ENCODE assay signal across 8 cellular contexts in the genomic region with DNA sequence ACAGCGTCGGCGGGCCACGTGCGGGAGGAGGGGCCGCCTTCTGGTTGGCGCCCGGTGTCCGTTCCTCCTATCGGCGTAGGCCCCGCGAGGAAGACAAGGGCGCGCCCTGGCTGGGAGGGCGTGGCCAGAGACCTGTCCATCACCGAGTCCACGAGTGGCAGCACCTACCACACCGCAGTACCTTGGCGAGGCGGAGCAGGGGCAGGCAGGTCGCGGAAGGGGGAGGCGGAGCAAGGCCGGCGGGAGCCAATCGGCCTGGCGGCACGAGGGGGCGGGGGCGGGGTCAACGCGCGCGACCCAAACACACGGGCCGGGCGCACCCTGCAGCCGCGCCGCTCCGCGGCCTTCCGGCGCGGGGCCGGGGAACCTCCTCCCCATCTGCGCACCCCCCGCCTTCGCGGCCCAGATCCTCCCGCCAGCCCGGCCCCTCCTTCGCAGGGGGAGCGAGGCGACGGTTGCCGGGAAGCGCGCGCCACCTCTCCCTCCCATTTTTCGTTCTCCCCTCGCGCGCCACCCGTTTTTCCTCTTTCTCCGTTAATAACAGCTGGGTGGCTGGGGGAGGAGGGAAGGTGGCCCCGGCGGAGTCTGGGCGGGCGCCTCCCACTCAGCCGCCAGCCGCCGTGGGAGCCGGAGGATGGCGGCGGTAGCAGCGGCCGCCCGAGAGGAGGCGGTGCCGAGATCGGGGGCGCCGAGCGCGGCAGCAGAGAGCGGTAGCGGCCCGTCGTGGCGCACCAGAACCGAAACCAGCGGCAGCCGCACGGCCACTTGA. TPM values are rescaled to one million over a fixed set of nuclear protein-coding genes. Genes with fewer than 3 reads are reported as not detected.
DNase-seq lines count a peak whose midpoint lies in the region; FAIRE-seq and TF ChIP-seq lines count a peak whose summit lies in the region.

A gene (plus strand): TSS at position 300 of the 769 bp plus-strand sequence. CDS start 761 bp downstream, outside the sequence.

- peak within 1 kb of the TSS; percentile 75 for H3K4me3 ChIP-seq in HAP-1
- peak within 1 kb of the TSS; percentile 68 for H3K4me3 ChIP-seq in MG63
- H3K4me3 ChIP-seq in foreskin fibroblast (ENCODE audit: low read depth in 1 of 2, low read length in 2 of 2): peak within 1 kb of the TSS; percentile 67 to 91
- peak within 1 kb of the TSS; percentile 99 for H3K4me3 ChIP-seq in neural progenitor cell

- H3K4me1 Mint-ChIP-seq in neural progenitor cell: peaks cover 32% of the 10 kb centered on the region

- DNase-seq in HAP-1 (ENCODE audit: low spot score in 2 of 2) (peak; percentile 99 to 100), MG63 (peak; percentile 100), SHP77 treated with DMSO at 0.1 percent for 48 hours (lab: John Stamatoyannopoulos, UW) (peak; percentile 99), activated gamma-delta T cell treated with Interleukin-2 at 50 U/mL for 16 hours (peak; percentile 98), foreskin fibroblast (peak; percentile 96 to 97), neural progenitor cell (ENCODE audit: low spot score) (peak; percentile 99), stromal cell of bone marrow (ENCODE audit: low read depth) (peak; percentile 91)

- peak within 1 kb of the TSS; percentile 50 for H3K27ac Mint-ChIP-seq in neural progenitor cell

- peaks cover 27% of the 10 kb centered on the region for H3F3A ChIP-seq in neural progenitor cell (ENCODE audit: low read depth)

- H3K9me3 ChIP-seq in HAP-1 (no peaks in the 10 kb centered on the region), MG63 (no peaks in the 10 kb centered on the region), neural progenitor cell (ENCODE audit: low read depth) (no peaks in the 10 kb centered on the region)

- H4K20me1 ChIP-seq in neural progenitor cell (ENCODE audit: low read depth): peaks cover 37% of the 10 kb centered on the region

- H3K4me2 ChIP-seq in neural progenitor cell: peak within 1 kb of the TSS; percentile 76

- H3K36me3 ChIP-seq in HAP-1 (replicated peaks) (no peaks in the 10 kb centered on the region), MG63 (no peaks in the 10 kb centered on the region), neural progenitor cell (no peaks in the 10 kb centered on the region)

- H3K4me3 Mint-ChIP-seq in neural progenitor cell: peak within 1 kb of the TSS; percentile 84

- H3K27me3 ChIP-seq in HAP-1 (ENCODE audit: low read depth) (no peaks in the 10 kb centered on the region), MG63 (no peaks in the 10 kb centered on the region), neural progenitor cell (no peaks in the 10 kb centered on the region)

- peak within 1 kb of the TSS; percentile 91 for H3K27ac ChIP-seq in neural progenitor cell

- peak within 1 kb of the TSS; percentile 84 for H2AFZ ChIP-seq in neural progenitor cell (replicated peaks)

- FAIRE-seq in G401.6 (lab: Jason Lieb, UNC): peak; percentile 96

- in situ Hi-C loops in HAP-1 (cut with MboI; ENCODE audit: low sequenced_read_pairs): loop anchor here (5.0 kb wide), 1 partner anchor 128 kb away; no protein-coding TSS in a partner anchor

- H3K4me1 ChIP-seq in HAP-1: peaks cover 9% of the 10 kb centered on the region
- peaks cover 39% of the 10 kb centered on the region for H3K4me1 ChIP-seq in neural progenitor cell

- H3K9ac ChIP-seq in neural progenitor cell: no peak within 1 kb of the TSS

- no peaks in the 10 kb centered on the region for H3K36me3 Mint-ChIP-seq in neural progenitor cell

- peaks cover 2% of the 10 kb centered on the region for H3K27me3 Mint-ChIP-seq in neural progenitor cell (ENCODE audit: insufficient read depth, low read depth)

- H3K79me2 ChIP-seq in neural progenitor cell (ENCODE audit: low read depth): peaks cover 40% of the 10 kb centered on the region

- TF ChIP-seq CTCF in foreskin fibroblast (IDR thresholded peaks at IDR 0.05; ENCODE audit: low read depth, low read length) (peak; percentile 37), neural progenitor cell (IDR thresholded peaks at IDR 0.05) (peak; percentile 58)

- H3K9me3 Mint-ChIP-seq in neural progenitor cell: no peaks in the 10 kb centered on the region

RNA-seq across cellular contexts. Expression of the gene that starts here (rescaled TPM):
- 9.1 and 11.4 TPM in 2 replicates for total RNA-seq in MG63 (2014; rRNA removed; shearing (Covaris generic); ENCODE audit: low replicate concordance)
- 25.5 and 37.7 TPM in 2 replicates for total RNA-seq in neural progenitor cell (ENCODE audit: low replicate concordance)

Comparison
In these comparisons a context has a peak if more than half of its experiments do, and no peak if none do; other contexts are left out.
1. Peak in every context shown above with its lines: DNase-seq, H3K4me3 ChIP-seq and H3K27ac ChIP-seq.